In the genomic region with DNA sequence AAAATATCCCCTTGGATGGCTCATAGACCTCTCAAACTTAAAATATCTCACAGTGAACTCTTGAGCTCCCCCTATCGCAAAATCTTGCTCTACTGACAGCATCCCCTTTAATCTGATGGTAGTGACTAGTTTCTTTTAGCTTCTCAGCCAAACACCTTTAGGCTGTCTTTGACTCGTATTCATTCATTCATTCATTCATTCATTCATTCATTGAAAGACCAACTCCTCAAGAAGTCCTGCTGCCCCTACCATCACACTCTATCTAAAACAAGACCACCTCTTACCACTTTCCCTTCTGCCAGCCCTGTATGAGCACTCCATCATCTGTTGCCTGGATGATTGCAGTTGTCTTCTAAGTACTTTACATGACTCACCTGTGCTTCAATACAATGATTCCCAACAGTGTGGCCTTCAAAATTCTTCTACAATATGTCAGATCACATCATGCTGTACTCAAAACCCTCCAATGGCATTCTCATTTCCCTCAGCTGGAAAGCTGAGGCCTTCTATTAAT, we compare ENCODE assay signal across 9 cellular contexts. TPM values are rescaled to one million over a fixed set of nuclear protein-coding genes. Genes with fewer than 3 reads are reported as not detected.
A peak's percentile ranks its signal among the peaks of the same experiment; 100 is the strongest.
DNase-seq lines count a peak whose midpoint lies in the region; ATAC-seq and TF ChIP-seq lines count a peak whose summit lies in the region.
"Had no signal": no experiment of that assay in that cellular context is flagged by ENCODE, and none has a peak within 500 bp of the region (broad histone marks: within the 10 kb centered on the region; RNA-seq: fewer than 3 reads in every experiment).

No MANE protein-coding gene starts in this region.

- no peak overlapping the region for H2BK5ac ChIP-seq in trophoblast cell (ENCODE audit: low read depth, low read length, poor library complexity)

- H2BK12ac ChIP-seq in trophoblast cell (ENCODE audit: low read length): no peak overlapping the region

- no peak for ATAC-seq in HG02884 (IDR thresholded peaks at IDR 0.05; ENCODE audit: unreplicated experiment)
- ATAC-seq: effector memory CD8-positive, alpha-beta T cell had no signal

- DNase-seq in NCI-H748 (lab: John Stamatoyannopoulos, UW; ENCODE audit: unreplicated experiment): peak; percentile 12
- no peak for DNase-seq in NCI-H748 treated with DMSO at 0.1 percent for 48 hours (lab: John Stamatoyannopoulos, UW)
- DNase-seq in choroid plexus epithelial cell (ENCODE audit: low read depth): peak; percentile 57
- DNase-seq in trophoblast cell: peak; percentile 10 to 70
- no peak for DNase-seq in NCI-H1436 treated with DMSO at 0.1 percent for 48 hours (lab: John Stamatoyannopoulos, UW)
- DNase-seq in ascending aorta (ENCODE audit: low spot score in 2 of 2): no peak
- DNase-seq: effector memory CD8-positive, alpha-beta T cell had no signal

- H3K4ac ChIP-seq in trophoblast cell (ENCODE audit: low read depth, low read length): no peak overlapping the region

- no peak overlapping the region for H3K9ac ChIP-seq in trophoblast cell (ENCODE audit: low read length)

- no peak overlapping the region for H3K14ac ChIP-seq in trophoblast cell (ENCODE audit: low read length)

- H3K36me3 ChIP-seq in trophoblast cell (ENCODE audit: control insufficient read depth in 1 of 2, insufficient read depth in 2 of 2, low read length in 2 of 2): no peaks in the 10 kb centered on the region
- no peaks in the 10 kb centered on the region for H3K36me3 ChIP-seq in ascending aorta

- no peak overlapping the region for H3K4me2 ChIP-seq in trophoblast cell (ENCODE audit: low read length)

- H3K27me3 ChIP-seq in trophoblast cell (ENCODE audit: insufficient read depth, low read length): no peaks in the 10 kb centered on the region
- no peaks in the 10 kb centered on the region for H3K27me3 ChIP-seq in ascending aorta

- WGBS in trophoblast cell (ENCODE audit: extremely low coverage, insufficient coverage, insufficient read length): no CpG with 5 or more reads among the region's 2 CpGs

- H3K27ac ChIP-seq in trophoblast cell (ENCODE audit: low read depth, low read length): no peak overlapping the region
- H3K27ac ChIP-seq in ascending aorta: no peak overlapping the region

- no peaks in the 10 kb centered on the region for H3K79me1 ChIP-seq in trophoblast cell (ENCODE audit: low read length)

- H3K9me3 ChIP-seq in trophoblast cell (ENCODE audit: insufficient read depth, low read depth, low read length) (no peaks in the 10 kb centered on the region), ascending aorta (no peaks in the 10 kb centered on the region)

- TF ChIP-seq CTCF in LNCAP (IDR thresholded peaks at IDR 0.05): peak; percentile 49; the same call in 1 of the 2 replicates
- TF ChIP-seq CTCF in choroid plexus epithelial cell (conservative IDR thresholded peaks at IDR 0.05; ENCODE audit: low read depth, low read length): peak; percentile 59
- TF ChIP-seq CTCF in ascending aorta (IDR thresholded peaks at IDR 0.05): no peak

- H2BK120ac ChIP-seq in trophoblast cell (ENCODE audit: insufficient read depth, low read length, poor library complexity): no peak overlapping the region

- intact Hi-C loops in ascending aorta (cut with DNase I): no loop called here

- H4K12ac ChIP-seq in trophoblast cell (ENCODE audit: low read depth, low read length): no peak overlapping the region

- H3K4me1 ChIP-seq in trophoblast cell (ENCODE audit: control insufficient read depth in 1 of 2, insufficient read depth in 2 of 2, low read length in 2 of 2) (no peaks in the 10 kb centered on the region), ascending aorta (no peaks in the 10 kb centered on the region)

- H3K23ac ChIP-seq in trophoblast cell (ENCODE audit: low read length): no peak overlapping the region

- no peak overlapping the region for H2AK5ac ChIP-seq in trophoblast cell (ENCODE audit: low read length)

- no peak overlapping the region for H4K91ac ChIP-seq in trophoblast cell (ENCODE audit: low read depth, low read length)

- H2AFZ ChIP-seq in trophoblast cell (ENCODE audit: insufficient read depth, low read length, poor library complexity): no peak overlapping the region

- H3K4me3 ChIP-seq in choroid plexus epithelial cell (ENCODE audit: low read depth, low read length): no peak overlapping the region
- H3K4me3 ChIP-seq in trophoblast cell (ENCODE audit: low read depth, low read length): no peak overlapping the region
- H3K4me3 ChIP-seq in ascending aorta: no peak overlapping the region

- no peaks in the 10 kb centered on the region for H3K79me2 ChIP-seq in trophoblast cell (ENCODE audit: control insufficient read depth, insufficient read depth, low read length, poor library complexity)

- no peak overlapping the region for H4K8ac ChIP-seq in trophoblast cell (ENCODE audit: low read depth, low read length)

- no peak overlapping the region for H3K18ac ChIP-seq in trophoblast cell (ENCODE audit: low read length)

RNA-seq across cellular contexts. Expression of gene ITGA2, which starts 46.8 kb away (rescaled TPM):
- polyA plus RNA-seq in trophoblast cell (2013): 10.0 and 10.4 TPM in 2 replicates
- total RNA-seq in ascending aorta: 3.2 TPM

Comparison
In these comparisons a context has a peak if more than half of its experiments do, and no peak if none do; other contexts are left out.
1. DNase-seq: peak in NCI-H748 (single experiment), choroid plexus epithelial cell (single experiment) and trophoblast cell (2 of 2); none in NCI-H748 treated with DMSO at 0.1 percent for 48 hours (single experiment), NCI-H1436 treated with DMSO at 0.1 percent for 48 hours (single experiment) and ascending aorta (0 of 2).
2. CTCF ChIP-seq: peak in LNCAP (single experiment) and choroid plexus epithelial cell (single experiment); none in ascending aorta (0 of 3).